Comparison of ENCODE assay signal across 10 cellular contexts in genomic region chrX:153662266-153662665, GRCh38. TPM values are rescaled to one million over a fixed set of nuclear protein-coding genes. Genes with fewer than 3 reads are reported as not detected.
DNase-seq lines count a peak whose midpoint lies in the region; ATAC-seq and TF ChIP-seq lines count a peak whose summit lies in the region.
"Had no signal": no experiment of that assay in that cellular context is flagged by ENCODE, and none has a peak within 500 bp of the region (broad histone marks: within the 10 kb centered on the region; RNA-seq: fewer than 3 reads in every experiment).

No MANE protein-coding gene starts in this region.

- H3K4me2 ChIP-seq in parathyroid adenoma (ENCODE audit: low read length), result no peak overlapping the region

- no peaks in the 10 kb centered on the region for H3K4me1 Mint-ChIP-seq in endodermal cell

- no peak overlapping the region for H3K27ac ChIP-seq in HUES64 (ENCODE audit: low read depth, low read length)
- no peak overlapping the region for H3K27ac ChIP-seq in endodermal cell (ENCODE audit: low read depth, low read length)
- no peak overlapping the region for H3K27ac ChIP-seq in parathyroid adenoma

- H3K9me3 Mint-ChIP-seq in endodermal cell, result peaks cover 60% of the 10 kb centered on the region
- H3K9me3 Mint-ChIP-seq: stimulated activated naive CD8-positive, alpha-beta T cell treated with anti-CD3 and anti-CD28 coated beads, Interleukin-15, Interleukin-2, amounts not matched to agents 100 ng/mL and 50 ng/mL, for 24 hours had no signal

- H2AFZ ChIP-seq in parathyroid adenoma, result no peak overlapping the region

- DNase-seq in activated CD4-positive, alpha-beta T cell treated with anti-CD3 and anti-CD28 coated beads, Interleukin-2, amount 50 U/mL, for 48 hours, result peak; percentile 67 to 71
- DNase-seq in endodermal cell (peak; percentile 91), Ammon's horn (ENCODE audit: low spot score) (no peak), retina (no peak), pons (ENCODE audit: low spot score) (no peak)

- H3K27ac Mint-ChIP-seq in endodermal cell, result no peak overlapping the region
- H3K27ac Mint-ChIP-seq: stimulated activated naive CD8-positive, alpha-beta T cell treated with anti-CD3 and anti-CD28 coated beads, Interleukin-15, Interleukin-2, amounts not matched to agents 100 ng/mL and 50 ng/mL, for 24 hours had no signal

- peaks cover 58% of the 10 kb centered on the region for H3K27me3 Mint-ChIP-seq in endodermal cell (ENCODE audit: insufficient read depth)

- no peak overlapping the region for H3K9ac ChIP-seq in HUES64 (ENCODE audit: low read depth, low read length)
- H3K9ac ChIP-seq in endodermal cell (ENCODE audit: extremely low read depth, low read length, poor library complexity, severe bottlenecking), result no peak overlapping the region
- no peak overlapping the region for H3K9ac ChIP-seq in parathyroid adenoma

- peak; percentile 78 for TF ChIP-seq CTCF in endodermal cell (conservative IDR thresholded peaks at IDR 0.05)
- TF ChIP-seq CTCF in parathyroid adenoma (IDR thresholded peaks at IDR 0.05), result peak; percentile 25

- H3K4me1 ChIP-seq in HUES64 (ENCODE audit: insufficient read depth, low read length) (no peaks in the 10 kb centered on the region), endodermal cell (ENCODE audit: control insufficient read depth, insufficient read depth, low read length) (no peaks in the 10 kb centered on the region), parathyroid adenoma (no peaks in the 10 kb centered on the region)

- H3K4me3 Mint-ChIP-seq in endodermal cell, result no peak overlapping the region
- H3K4me3 Mint-ChIP-seq: stimulated activated naive CD8-positive, alpha-beta T cell treated with anti-CD3 and anti-CD28 coated beads, Interleukin-15, Interleukin-2, amounts not matched to agents 100 ng/mL and 50 ng/mL, for 24 hours had no signal

- no peak for ATAC-seq in HG03432 (IDR thresholded peaks at IDR 0.05; ENCODE audit: unreplicated experiment)

- H3K27me3 ChIP-seq in HUES64 (ENCODE audit: insufficient read depth, low read length) (peaks cover 24% of the 10 kb centered on the region), endodermal cell (ENCODE audit: control insufficient read depth, insufficient read depth, low read length, poor library complexity, severe bottlenecking) (peaks cover 23% of the 10 kb centered on the region), parathyroid adenoma (ENCODE audit: control insufficient read depth, insufficient read depth, low read length) (no peaks in the 10 kb centered on the region)

- 6% methylated on average over 31 of the region's 31 CpGs for WGBS in HUES64
- whole genome bisulfite sequencing in endodermal cell (ENCODE audit: insufficient coverage in 1 of 2, insufficient read length in 1 of 2), 2 experiments, result 0 to 8% methylated on average over 2 to 30 of the region's 31 CpGs

- no peaks in the 10 kb centered on the region for H3K36me3 Mint-ChIP-seq in endodermal cell (ENCODE audit: low read depth)

- H3K4me3 ChIP-seq in HUES64 (ENCODE audit: low read length) (peak overlapping the region; percentile 19; the same call in 1 of the 2 replicates), endodermal cell (ENCODE audit: low read length) (no peak overlapping the region), parathyroid adenoma (ENCODE audit: low read depth, low read length) (no peak overlapping the region)

- H3K36me3 ChIP-seq in HUES64 (ENCODE audit: insufficient read depth, low read length) (no peaks in the 10 kb centered on the region), endodermal cell (ENCODE audit: control insufficient read depth, insufficient read depth, low read length) (no peaks in the 10 kb centered on the region), parathyroid adenoma (ENCODE audit: control insufficient read depth, insufficient read depth, low read length) (no peaks in the 10 kb centered on the region)

- no peaks in the 10 kb centered on the region for H3K9me3 ChIP-seq in HUES64 (ENCODE audit: insufficient read depth, low read depth, low read length)
- H3K9me3 ChIP-seq in endodermal cell (ENCODE audit: control insufficient read depth, low read length), result no peaks in the 10 kb centered on the region
- no peaks in the 10 kb centered on the region for H3K9me3 ChIP-seq in parathyroid adenoma (ENCODE audit: control insufficient read depth, low read length)

- H3K79me2 ChIP-seq in parathyroid adenoma, result no peaks in the 10 kb centered on the region

RNA-seq across cellular contexts. Expression of gene PNCK, which starts 11.3 kb away (rescaled TPM):
- polyA plus RNA-seq in HUES64 (2013, experiment 1 of 2), result 2.7 TPM
- 3.6 TPM for polyA plus RNA-seq in HUES64 (2013, experiment 2 of 2)
- total RNA-seq in endodermal cell, result 10 to 100 TPM in 1 of 2 donors, 1 to 10 TPM in 1; 2.8 to 12.9 TPM
- polyA plus RNA-seq in endodermal cell (2013, experiment 1 of 2), result 11.1 TPM
- 9.0 TPM for polyA plus RNA-seq in endodermal cell (2013, experiment 2 of 2)
- total RNA-seq: activated CD8-positive, alpha-beta memory T cell treated with anti-CD3 and anti-CD28 coated beads for 36 hours had no signal

RNA-seq across cellular contexts. Expression of gene DUSP9, which starts 15.3 kb away (rescaled TPM):
- polyA plus RNA-seq in HUES64 (2013, experiment 1 of 2), result 0.35 TPM
- polyA plus RNA-seq in HUES64 (2013, experiment 2 of 2), result 0.82 TPM
- total RNA-seq in endodermal cell, result under 1 TPM; 0.18 to 0.31 TPM
- 1.5 TPM for polyA plus RNA-seq in endodermal cell (2013, experiment 1 of 2)
- 1.3 TPM for polyA plus RNA-seq in endodermal cell (2013, experiment 2 of 2)

RNA-seq across cellular contexts. Expression of gene SLC6A8, which starts 25.5 kb away (rescaled TPM):
- 76.3 TPM for polyA plus RNA-seq in HUES64 (2013, experiment 1 of 2)
- polyA plus RNA-seq in HUES64 (2013, experiment 2 of 2), result 77.8 TPM
- total RNA-seq in endodermal cell, result 100 to 1,000 TPM in 1 of 2 donors, 10 to 100 TPM in 1; 57.6 to 121 TPM
- polyA plus RNA-seq in endodermal cell (2013, experiment 1 of 2), result 144 TPM
- polyA plus RNA-seq in endodermal cell (2013, experiment 2 of 2), result 117 TPM

Comparison
In these comparisons a context has a peak if more than half of its experiments do, and no peak if none do; other contexts are left out.
1. DNase-seq: peak in activated CD4-positive, alpha-beta T cell treated with anti-CD3 and anti-CD28 coated beads, Interleukin-2, amount 50 U/mL, for 48 hours (2 of 2) and endodermal cell (single experiment); none in Ammon's horn (single experiment), retina (single experiment) and pons (single experiment).